ENCODE assay signal across 6 cellular contexts in the genomic region with DNA sequence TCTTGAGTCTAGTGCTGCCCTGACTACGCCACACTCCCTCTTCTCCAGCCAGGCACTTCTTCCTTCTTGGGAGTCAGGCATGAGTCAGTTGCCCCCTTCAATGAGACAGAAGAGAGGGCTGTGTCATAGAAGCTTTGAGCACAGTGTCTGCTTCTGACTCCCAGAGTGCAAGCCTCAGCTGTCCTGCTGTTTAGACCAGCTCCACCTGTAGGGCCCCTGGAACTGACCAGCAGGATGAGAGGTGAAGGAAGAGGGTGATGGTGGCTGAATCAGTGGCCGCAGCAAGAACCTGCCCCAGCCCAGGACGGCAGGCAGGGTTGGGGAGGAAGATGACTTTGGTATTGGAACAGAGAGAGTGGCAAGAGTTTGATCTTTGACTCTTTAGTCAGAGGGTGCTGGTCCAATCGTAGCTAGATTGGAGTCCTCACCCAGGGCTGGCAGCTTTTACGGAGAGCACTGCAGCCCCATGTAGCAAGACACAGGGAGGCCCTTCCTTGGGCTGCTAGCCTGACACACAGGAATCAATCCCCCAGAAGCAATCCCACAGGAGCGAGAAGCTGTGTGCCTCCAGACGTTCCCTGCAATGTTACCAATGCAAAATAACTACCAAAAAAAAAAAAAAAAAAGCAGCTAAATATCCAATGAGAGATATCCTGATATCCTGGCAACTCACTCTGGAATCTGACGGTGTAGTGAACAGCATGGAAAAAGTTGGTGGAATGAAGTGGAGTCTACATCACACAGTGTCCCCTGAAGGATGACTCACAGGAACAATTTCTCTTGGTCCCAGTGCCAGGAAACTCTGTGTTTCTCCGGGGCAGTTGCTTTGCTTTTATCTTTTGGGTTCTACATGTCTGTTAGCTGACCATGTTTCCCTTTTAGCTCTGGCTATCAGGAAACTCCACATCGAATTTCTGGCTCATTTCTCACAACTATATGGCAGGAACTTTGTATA. TPM values are rescaled to one million over a fixed set of nuclear protein-coding genes. Genes with fewer than 3 reads are reported as not detected.
A peak's percentile ranks its signal among the peaks of the same experiment; 100 is the strongest.
DNase-seq lines count a peak whose midpoint lies in the region; ATAC-seq lines count a peak whose summit lies in the region.

No MANE protein-coding gene starts in this region.

- no peaks in the 10 kb centered on the region for H3K9me3 ChIP-seq in stomach smooth muscle (ENCODE audit: control insufficient read depth in 2 of 2, low read length in 2 of 2)

- no peaks in the 10 kb centered on the region for H3K36me3 ChIP-seq in stomach smooth muscle (ENCODE audit: control insufficient read depth in 2 of 2, insufficient read depth in 2 of 2, low read length in 2 of 2)

- H3K9ac ChIP-seq in stomach smooth muscle (ENCODE audit: low read length in 2 of 2): peak overlapping the region; percentile 28 to 51

- no peak for ATAC-seq in HG03196 (IDR thresholded peaks at IDR 0.05; ENCODE audit: unreplicated experiment)

- no peak overlapping the region for H3K4me3 ChIP-seq in stomach smooth muscle (ENCODE audit: low read length in 2 of 2)

- peak overlapping the region; percentile 74 for H3K27ac ChIP-seq in stomach smooth muscle (ENCODE audit: low read length)

- H3K4me1 ChIP-seq in stomach smooth muscle (ENCODE audit: control insufficient read depth, insufficient read depth, low read length): peaks cover 13% of the 10 kb centered on the region

- DNase-seq in NCI-H460 (ENCODE audit: extremely low read depth, low read depth) (peak; percentile 32), fibroblast of the conjunctiva (ENCODE audit: low read depth) (peak; percentile 52), NOMO-1 (lab: John Stamatoyannopoulos, UW; ENCODE audit: unreplicated experiment in 2 of 2) (no peak)
- DNase-seq in activated naive CD4-positive, alpha-beta T cell treated with Interleukin-2 at 50 U/mL for 16 hours: no peak

- no peaks in the 10 kb centered on the region for H3K27me3 ChIP-seq in stomach smooth muscle (ENCODE audit: control insufficient read depth in 1 of 2, insufficient read depth in 2 of 2, low read length in 2 of 2)

RNA-seq across cellular contexts. Expression of a gene that starts 6.9 kb away (rescaled TPM):
- total RNA-seq in NCI-H460 (2014; rRNA removed; shearing (Covaris generic)): 0.12 TPM in 1 of 2 replicates, not detected in the other
- 2.8 TPM in 1 of 2 replicates, not detected in the other for polyA plus RNA-seq in NCI-H460 (2014; cell fraction: nucleus; rRNA removed)

RNA-seq across cellular contexts. Expression of a gene that starts 12.2 kb away (rescaled TPM):
- 1.4 TPM in 2 replicates for total RNA-seq in NCI-H460 (2014; rRNA removed; shearing (Covaris generic))
- polyA plus RNA-seq in NCI-H460 (2014; cell fraction: nucleus; rRNA removed): 3.8 and 5.7 TPM in 2 replicates

RNA-seq across cellular contexts. Expression of a gene that starts 23.8 kb away (rescaled TPM):
- total RNA-seq in NCI-H460 (2014; rRNA removed; shearing (Covaris generic)): 2.0 and 3.1 TPM in 2 replicates
- polyA plus RNA-seq in NCI-H460 (2014; cell fraction: nucleus; rRNA removed): 7.5 and 11.5 TPM in 2 replicates

RNA-seq across cellular contexts. Expression of a gene that starts 36.9 kb away (rescaled TPM):
- total RNA-seq in NCI-H460 (2014; rRNA removed; shearing (Covaris generic)): 13.3 and 19.5 TPM in 2 replicates
- polyA plus RNA-seq in NCI-H460 (2014; cell fraction: nucleus; rRNA removed): 7.3 and 10.7 TPM in 2 replicates

RNA-seq across cellular contexts. Expression of a gene that starts 44.1 kb away (rescaled TPM):
- 13.4 and 13.7 TPM in 2 replicates for total RNA-seq in NCI-H460 (2014; rRNA removed; shearing (Covaris generic))
- polyA plus RNA-seq in NCI-H460 (2014; cell fraction: nucleus; rRNA removed): 9.9 and 11.6 TPM in 2 replicates

Comparison
In these comparisons a context has a peak if more than half of its experiments do, and no peak if none do; other contexts are left out.
1. DNase-seq: peak in NCI-H460 (single experiment) and fibroblast of the conjunctiva (single experiment); none in NOMO-1 (0 of 2) and activated naive CD4-positive, alpha-beta T cell treated with Interleukin-2 at 50 U/mL for 16 hours (single experiment).